8 cellular contexts compared by ENCODE assay signal in genomic region chr19:42129399-42130253, GRCh38. TPM values are rescaled to one million over a fixed set of nuclear protein-coding genes. Genes with fewer than 3 reads are reported as not detected.
DNase-seq lines count a peak whose midpoint lies in the region; ATAC-seq lines count a peak whose summit lies in the region.

No MANE protein-coding gene starts in this region.

- DNase-seq in NCI-H526 treated with DMSO at 0.1 percent for 48 hours (lab: John Stamatoyannopoulos, UW): peak; percentile 25
- DNase-seq in fibroblast of gingiva (ENCODE audit: low read depth): peak; percentile 46
- peak; percentile 31 for DNase-seq in stimulated activated naive CD8-positive, alpha-beta T cell treated with anti-CD3 and anti-CD28 coated beads, Interleukin-15, Interleukin-2, amounts not matched to agents 100 U/mL and 50 U/mL, for 24 hours
- no peak for DNase-seq in dermis blood vessel endothelial cell
- DNase-seq in NCI-H345 (lab: John Stamatoyannopoulos, UW): no peak
- no peak for DNase-seq in HAP-1 (ENCODE audit: low spot score in 2 of 2)

- ATAC-seq in GM18498 (IDR thresholded peaks at IDR 0.05; ENCODE audit: unreplicated experiment) (peak; percentile 62), GM21825 (IDR thresholded peaks at IDR 0.05; ENCODE audit: unreplicated experiment) (peak; percentile 46)
- ATAC-seq in stimulated activated naive CD8-positive, alpha-beta T cell treated with anti-CD3 and anti-CD28 coated beads, Interleukin-15, Interleukin-2, amounts not matched to agents 100 U/mL and 50 U/mL, for 24 hours: no peak

- no peaks in the 10 kb centered on the region for H3K9me3 ChIP-seq in HAP-1

- peaks cover 4% of the 10 kb centered on the region; the same call in 1 of the 2 replicates for H3K4me1 ChIP-seq in HAP-1

- no peak overlapping the region for H3K4me3 ChIP-seq in HAP-1

- in situ Hi-C loops in HAP-1 (cut with MboI; ENCODE audit: low sequenced_read_pairs): loop anchor here (10.0 kb wide), 1 partner anchor 175 kb away; the partner anchor contains the start of genes PAFAH1B3 and PRR19

- H3K36me3 ChIP-seq in HAP-1 (replicated peaks): no peaks in the 10 kb centered on the region

- H3K27me3 ChIP-seq in HAP-1 (ENCODE audit: low read depth): peaks cover 17% of the 10 kb centered on the region

RNA-seq across cellular contexts. Expression of gene POU2F2, which starts 2.6 kb away (rescaled TPM):
- total RNA-seq in dermis blood vessel endothelial cell: 0.17 and 0.56 TPM in 2 replicates

RNA-seq across cellular contexts. Expression of gene ZNF574, which starts 53.7 kb away (rescaled TPM):
- total RNA-seq in dermis blood vessel endothelial cell: 17.3 and 17.4 TPM in 2 replicates

RNA-seq across cellular contexts. Expression of gene GRIK5, which starts 59.6 kb away (rescaled TPM):
- 0.05 and 0.17 TPM in 2 replicates for total RNA-seq in dermis blood vessel endothelial cell

Comparison
In these comparisons a context has a peak if more than half of its experiments do, and no peak if none do; other contexts are left out.
1. DNase-seq: peak in NCI-H526 treated with DMSO at 0.1 percent for 48 hours (single experiment), fibroblast of gingiva (single experiment) and stimulated activated naive CD8-positive, alpha-beta T cell treated with anti-CD3 and anti-CD28 coated beads, Interleukin-15, Interleukin-2, amounts not matched to agents 100 U/mL and 50 U/mL, for 24 hours (single experiment); none in dermis blood vessel endothelial cell (single experiment), NCI-H345 (single experiment) and HAP-1 (0 of 2).